In the genomic region with DNA sequence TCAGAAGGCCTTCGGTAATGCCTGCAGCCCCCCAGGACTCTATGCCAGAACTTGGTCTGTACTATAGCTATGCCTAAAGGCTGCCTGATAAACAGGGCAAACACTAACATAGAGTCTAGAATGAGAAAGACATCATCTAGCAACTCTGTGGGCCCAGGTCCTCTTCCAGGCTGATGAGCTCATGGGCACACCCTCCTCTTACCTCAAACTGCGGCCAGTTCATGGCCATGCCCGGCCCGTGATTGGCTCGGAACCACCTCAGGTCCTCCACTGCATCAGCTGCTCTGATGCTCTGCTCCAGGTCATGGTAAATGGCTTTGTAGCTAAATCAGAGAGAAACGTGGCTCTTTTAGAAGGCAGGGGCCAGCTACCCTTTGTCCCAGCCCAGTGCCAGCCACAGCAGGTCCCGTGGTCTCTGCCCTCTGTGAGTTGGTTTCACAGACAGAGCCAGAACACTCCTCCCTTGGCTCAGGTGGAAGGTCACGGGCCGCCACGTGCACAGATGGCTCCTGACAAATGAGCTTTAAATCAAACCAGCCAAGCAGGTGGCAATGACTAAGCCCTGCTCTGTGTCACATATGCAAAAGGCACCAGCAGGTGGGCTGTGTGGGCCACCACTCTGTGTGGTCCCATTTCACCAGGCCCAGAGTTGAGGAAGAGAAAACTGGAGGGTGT, we compare ENCODE assay signal across 18 cellular contexts. TPM values are rescaled to one million over a fixed set of nuclear protein-coding genes. Genes with fewer than 3 reads are reported as not detected.
A peak's percentile ranks its signal among the peaks of the same experiment; 100 is the strongest.
DNase-seq lines count a peak whose midpoint lies in the region; ATAC-seq, FAIRE-seq and TF ChIP-seq lines count a peak whose summit lies in the region.
"Had no signal": no experiment of that assay in that cellular context is flagged by ENCODE, and none has a peak within 500 bp of the region (broad histone marks: within the 10 kb centered on the region; RNA-seq: fewer than 3 reads in every experiment).

No MANE protein-coding gene starts in this region.

- H3K27me3 ChIP-seq in right cardiac atrium (ENCODE audit: control insufficient read depth, insufficient read depth) (no peaks in the 10 kb centered on the region), SJCRH30 (no peaks in the 10 kb centered on the region), stomach (no peaks in the 10 kb centered on the region), upper lobe of left lung (no peaks in the 10 kb centered on the region)
- H3K27me3 ChIP-seq: hepatocyte had no signal

- no peaks in the 10 kb centered on the region for H3K27me3 Mint-ChIP-seq in CD14-positive monocyte (ENCODE audit: low read depth in 3 of 3)
- H3K27me3 Mint-ChIP-seq: T-helper 17 cell had no signal

- no peaks in the 10 kb centered on the region for H3K9me3 ChIP-seq in right cardiac atrium (ENCODE audit: control insufficient read depth, low read length)
- no peaks in the 10 kb centered on the region for H3K9me3 ChIP-seq in SJCRH30 (replicated peaks)
- H3K9me3 ChIP-seq in stomach: no peaks in the 10 kb centered on the region
- H3K9me3 ChIP-seq in upper lobe of left lung: no peaks in the 10 kb centered on the region

- H3K36me3 Mint-ChIP-seq in CD14-positive monocyte: peaks cover 87 to 98% of the 10 kb centered on the region in 2 donors

- H3K27ac ChIP-seq in right cardiac atrium (ENCODE audit: low read length) (no peak overlapping the region), SJCRH30 (peak overlapping the region; percentile 18; the same call in 1 of the 2 replicates), stomach (peak overlapping the region in 4 of 5 donors; percentile 9 to 65 (median 34)), upper lobe of left lung (no peak overlapping the region)
- H3K27ac ChIP-seq: coronary artery, hepatocyte had no signal

- intact Hi-C loops in Right ventricle myocardium superior (cut with DNase I): no loop called here
- intact Hi-C loops in right cardiac atrium (cut with DNase I): no loop called here
- intact Hi-C loops in left colon (cut with DNase I, micrococcal nuclease): no loop called here
- intact Hi-C loops in stomach (cut with DNase I; ENCODE audit: low total_unique reads): no loop called here
- intact Hi-C loops in CD14-positive monocyte (cut with micrococcal nuclease): no loop called here

- TF ChIP-seq CTCF in stomach (IDR thresholded peaks at IDR 0.05): no peak
- TF ChIP-seq CTCF in upper lobe of left lung (IDR thresholded peaks at IDR 0.05): no peak
- TF ChIP-seq CTCF in CD14-positive monocyte (IDR thresholded peaks at IDR 0.05): no peak

- H3K4me3 Mint-ChIP-seq in CD14-positive monocyte: no peak overlapping the region
- H3K4me3 Mint-ChIP-seq: T-helper 17 cell had no signal

- no peak for FAIRE-seq in RCC 7860 (lab: Jason Lieb, UNC)

- TF ChIP-seq EP300 in stomach (IDR thresholded peaks at IDR 0.05) (no peak), upper lobe of left lung (IDR thresholded peaks at IDR 0.05) (no peak)

- peaks cover 55% of the 10 kb centered on the region for H3K36me3 ChIP-seq in SJCRH30
- H3K36me3 ChIP-seq in stomach: peaks cover 63 to 100% (median 99%) of the 10 kb centered on the region in 4 donors
- peaks cover 29 to 100% (median 87%) of the 10 kb centered on the region in 4 donors for H3K36me3 ChIP-seq in upper lobe of left lung

- H3K9me3 Mint-ChIP-seq in CD14-positive monocyte: no peaks in the 10 kb centered on the region

- no peaks in the 10 kb centered on the region for H3K4me1 Mint-ChIP-seq in CD14-positive monocyte
- H3K4me1 Mint-ChIP-seq: T-helper 17 cell had no signal

- ATAC-seq in Right ventricle myocardium superior (ENCODE audit: poor library complexity) (peak; percentile 48), right cardiac atrium (no peak), left colon (peak; percentile 33), upper lobe of left lung (ENCODE audit: low FRiP score in 2 of 2) (no peak)
- ATAC-seq: Panc1, T-helper 17 cell had no signal

- no peak for TF ChIP-seq POLR2A in stomach (IDR thresholded peaks at IDR 0.05)
- no peak for TF ChIP-seq POLR2A in upper lobe of left lung (IDR thresholded peaks at IDR 0.05)

- WGBS in right cardiac atrium: 87% methylated on average over 10 of the region's 10 CpGs
- WGBS in stomach, 5 donors: 56 to 74% (median 63%) methylated on average over 10 of the region's 10 CpGs
- 67 to 85% methylated on average over 4 to 7 of the region's 10 CpGs for WGBS in upper lobe of left lung, 2 donors

- H3K4me3 ChIP-seq in right cardiac atrium (ENCODE audit: low read length): no peak overlapping the region
- H3K4me3 ChIP-seq in SJCRH30: no peak overlapping the region
- H3K4me3 ChIP-seq in stomach: no peak overlapping the region
- no peak overlapping the region for H3K4me3 ChIP-seq in upper lobe of left lung
- H3K4me3 ChIP-seq: coronary artery, hepatocyte had no signal

- DNase-seq in Right ventricle myocardium superior: peak; percentile 55
- no peak for DNase-seq in right cardiac atrium
- DNase-seq in SJCRH30: peak; percentile 52 to 64
- no peak for DNase-seq in left colon
- peak; percentile 69 for DNase-seq in stomach
- no peak for DNase-seq in RCC 7860 (ENCODE audit: low spot score)
- DNase-seq in upper lobe of left lung: no peak
- no peak for DNase-seq in CD14-positive monocyte (ENCODE audit: low spot score)
- DNase-seq: activated CD4-positive, alpha-beta T cell treated with anti-CD3 and anti-CD28 coated beads for 48 hours; activated T-cell treated with anti-CD3 and anti-CD28 coated beads, Interleukin-2, amount 50 U/mL, for 1 hour; DMS79; erythroblast; NCI-H2227 treated with DMSO at 0.1 percent for 48 hours; occipital lobe; T-helper 17 cell had no signal

- H3K27ac Mint-ChIP-seq in CD14-positive monocyte: peak overlapping the region in 2 of 7 donors; percentile 25 to 45
- H3K27ac Mint-ChIP-seq: T-helper 17 cell had no signal

- H3K4me1 ChIP-seq in right cardiac atrium (ENCODE audit: control insufficient read depth, insufficient read depth, low read length) (no peaks in the 10 kb centered on the region), SJCRH30 (peaks cover 29% of the 10 kb centered on the region), stomach (peaks cover 0 to 28% (median 3%) of the 10 kb centered on the region in 4 donors), upper lobe of left lung (peaks cover 0 to 13% (median 5%) of the 10 kb centered on the region in 4 donors)

RNA-seq across cellular contexts. Expression of gene ARFGAP3, which starts 25.0 kb away (rescaled TPM):
- total RNA-seq in Right ventricle myocardium superior: 22.4 TPM
- total RNA-seq in right cardiac atrium: 10 to 100 TPM; 23.3 to 37.7 (median 27.5) TPM
- 17.0 TPM for polyA plus RNA-seq in right cardiac atrium
- 47.2 and 47.5 TPM in 2 replicates for total RNA-seq in SJCRH30 (2014; rRNA removed; shearing (Covaris generic))
- 10 to 100 TPM; 36.9 to 42.1 TPM for total RNA-seq in left colon
- total RNA-seq in stomach: 10 to 100 TPM in 4 of 5 donors, 1 to 10 TPM in 1; 4.6 to 77.5 (median 40.6) TPM
- 10 to 100 TPM; 23.2 to 51.9 (median 39.2) TPM for polyA plus RNA-seq in stomach
- 10 to 100 TPM; 25.9 to 60.8 (median 41.9) TPM for total RNA-seq in upper lobe of left lung
- polyA plus RNA-seq in CD14-positive monocyte: 10 to 100 TPM; 34.8 to 38.7 TPM

Comparison
In these comparisons a context has a peak if more than half of its experiments do, and no peak if none do; other contexts are left out.
1. ATAC-seq: peak in Right ventricle myocardium superior (single experiment) and left colon (single experiment); none in right cardiac atrium (0 of 2) and upper lobe of left lung (0 of 2).
2. DNase-seq: peak in Right ventricle myocardium superior (single experiment), SJCRH30 (2 of 2) and stomach (single experiment); none in right cardiac atrium (0 of 3), left colon (0 of 2), RCC 7860 (single experiment), upper lobe of left lung (0 of 2) and CD14-positive monocyte (single experiment).
3. H3K27ac ChIP-seq: peak in SJCRH30 (single experiment) and stomach (4 of 5); none in right cardiac atrium (single experiment) and upper lobe of left lung (0 of 4).